ENCODE assay signal across 8 cellular contexts in the genomic region with DNA sequence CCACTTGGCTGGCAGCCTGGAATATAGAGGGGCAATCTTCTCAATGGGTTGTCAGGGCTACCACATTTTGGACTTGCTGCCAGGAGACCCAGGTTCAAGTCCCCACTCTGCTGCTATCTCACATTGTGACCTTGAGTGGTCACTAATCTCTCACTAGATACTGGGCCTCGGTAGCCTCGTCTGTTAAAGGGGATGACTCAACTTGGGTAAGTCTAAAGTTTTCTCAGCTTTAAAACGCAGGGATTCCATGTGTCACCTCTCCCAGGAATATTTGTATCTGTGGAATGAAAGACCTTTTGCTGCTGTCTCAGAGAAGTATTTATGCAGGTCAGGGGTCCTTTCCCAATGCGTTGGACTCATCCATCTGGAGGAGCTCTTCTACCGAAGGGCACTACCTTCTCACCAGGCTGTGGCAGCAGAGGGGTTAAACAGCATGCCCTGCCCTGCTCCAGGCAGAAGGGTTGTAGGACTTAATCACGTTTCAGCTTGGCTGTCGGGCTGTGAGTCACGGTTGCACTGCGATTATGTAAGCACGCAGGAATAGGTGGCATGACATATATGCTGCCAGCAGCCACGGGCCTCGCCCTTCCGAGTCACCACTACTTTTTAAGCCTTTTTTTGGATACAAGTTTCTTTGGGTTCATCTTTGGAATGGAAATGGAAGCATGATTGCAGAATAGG.
DNase-seq lines count a peak whose midpoint lies in the region; ATAC-seq and TF ChIP-seq lines count a peak whose summit lies in the region.

No MANE protein-coding gene starts in this region.

- POLR2A ChIA-PET in AG04450 (lab: Yijun Ruan, JAX): interaction anchor here (1.5 kb wide), 1 partner anchor 28 kb away, joined by 10 read pairs; no protein-coding TSS in a partner anchor

- H3K27ac Mint-ChIP-seq in stimulated activated naive CD8-positive, alpha-beta T cell treated with anti-CD3 and anti-CD28 coated beads, Interleukin-15, amount 100 ng/mL, for 72 hours: no peak overlapping the region

- in situ Hi-C loops in astrocyte of the cerebellum (cut with HindIII; ENCODE audit: low sequenced_read_pairs): no loop called here

- H3K9me3 Mint-ChIP-seq in stimulated activated naive CD8-positive, alpha-beta T cell treated with anti-CD3 and anti-CD28 coated beads, Interleukin-15, amount 100 ng/mL, for 72 hours: peaks cover 8 to 14% of the 10 kb centered on the region in 2 donors

- no peaks in the 10 kb centered on the region for H3K27me3 ChIP-seq in AG04450 (ENCODE audit: control insufficient read depth, insufficient read depth, low read length)

- H3K27me3 Mint-ChIP-seq in stimulated activated naive CD8-positive, alpha-beta T cell treated with anti-CD3 and anti-CD28 coated beads, Interleukin-15, amount 100 ng/mL, for 72 hours: no peaks in the 10 kb centered on the region

- H3K27ac ChIP-seq in AG04450 (ENCODE audit: low read depth, low read length): peak overlapping the region; percentile 49

- TF ChIP-seq CTCF in AG04450 (IDR thresholded peaks at IDR 0.05; ENCODE audit: low read depth, low read length) (no peak), astrocyte of the cerebellum (IDR thresholded peaks at IDR 0.05; ENCODE audit: low read depth, low read length, missing control alignments) (no peak)

- H3K4me1 Mint-ChIP-seq in stimulated activated naive CD8-positive, alpha-beta T cell treated with anti-CD3 and anti-CD28 coated beads, Interleukin-15, amount 100 ng/mL, for 72 hours: peaks cover 3% of the 10 kb centered on the region

- CTCF ChIA-PET in AG04450 (lab: Charles Lee): interaction anchor here (0.6 to 3.7 kb wide), 6 partner anchors 19 to 136 kb away, joined by 3 to 16 read pairs (median 4); no protein-coding TSS in a partner anchor

- H3K4me3 Mint-ChIP-seq in stimulated activated naive CD8-positive, alpha-beta T cell treated with anti-CD3 and anti-CD28 coated beads, Interleukin-15, amount 100 ng/mL, for 72 hours: no peak overlapping the region

- no peak for ATAC-seq in HG02759 (IDR thresholded peaks at IDR 0.05; ENCODE audit: unreplicated experiment)
- ATAC-seq in stimulated activated naive CD8-positive, alpha-beta T cell treated with anti-CD3 and anti-CD28 coated beads, Interleukin-15, amount 100 ng/mL, for 72 hours: no peak

- no peaks in the 10 kb centered on the region for H3K9me3 ChIP-seq in AG04450 (ENCODE audit: control insufficient read depth, insufficient read depth, low read length)

- H3K4me3 ChIP-seq in AG04450 (ENCODE audit: low read depth, low read length) (no peak overlapping the region), astrocyte of the cerebellum (ENCODE audit: low read depth, low read length) (no peak overlapping the region)

- DNase-seq in AG04450 (ENCODE audit: low read depth, low spot score) (peak; percentile 64), HT1080 (ENCODE audit: low read depth) (peak; percentile 97), astrocyte of the cerebellum (ENCODE audit: low read depth) (peak; percentile 32), islet precursor cell (peak; percentile 95), HuH-7 (ENCODE audit: low spot score) (no peak), NK-92 (lab: John Stamatoyannopoulos, UW; ENCODE audit: unreplicated experiment) (no peak)
- DNase-seq in stimulated activated naive CD8-positive, alpha-beta T cell treated with anti-CD3 and anti-CD28 coated beads, Interleukin-15, amount 100 ng/mL, for 72 hours: no peak

Comparison
In these comparisons a context has a peak if more than half of its experiments do, and no peak if none do; other contexts are left out.
1. DNase-seq: peak in AG04450 (single experiment), HT1080 (single experiment), astrocyte of the cerebellum (single experiment) and islet precursor cell (single experiment); none in HuH-7 (single experiment), NK-92 (single experiment) and stimulated activated naive CD8-positive, alpha-beta T cell treated with anti-CD3 and anti-CD28 coated beads, Interleukin-15, amount 100 ng/mL, for 72 hours (0 of 2).